ENCODE assay signal across 8 cellular contexts in genomic region chr1:50271968-50272578, GRCh38.
A peak's percentile ranks its signal among the peaks of the same experiment; 100 is the strongest.
DNase-seq lines count a peak whose midpoint lies in the region; ATAC-seq and TF ChIP-seq lines count a peak whose summit lies in the region.

No MANE protein-coding gene starts in this region.

- POLR2A ChIA-PET in CD8-positive, alpha-beta memory T cell (lab: Charles Lee): no interaction called here

- no peak overlapping the region for H3K27ac Mint-ChIP-seq in CD8-positive, alpha-beta memory T cell

- CTCF ChIA-PET in CD8-positive, alpha-beta memory T cell (lab: Charles Lee): no interaction called here

- peak; percentile 61 for ATAC-seq in GM21723 (IDR thresholded peaks at IDR 0.05; ENCODE audit: unreplicated experiment)

- H3K27ac ChIP-seq in CD8-positive, alpha-beta memory T cell (ENCODE audit: low read depth, low read length): no peak overlapping the region

- H3K27me3 Mint-ChIP-seq in CD8-positive, alpha-beta memory T cell: peaks cover 16 to 25% of the 10 kb centered on the region in 2 donors

- no peaks in the 10 kb centered on the region for H3K36me3 ChIP-seq in kidney epithelial cell (ENCODE audit: control insufficient read depth, insufficient read depth, low read length)
- no peaks in the 10 kb centered on the region for H3K36me3 ChIP-seq in CD8-positive, alpha-beta memory T cell (ENCODE audit: insufficient read depth, low read length)

- no peak overlapping the region for H3K4me3 ChIP-seq in kidney epithelial cell (ENCODE audit: low read depth, low read length)
- no peak overlapping the region for H3K4me3 ChIP-seq in CD8-positive, alpha-beta memory T cell (ENCODE audit: low read length)

- peak; percentile 74 for TF ChIP-seq CTCF in kidney epithelial cell (IDR thresholded peaks at IDR 0.05; ENCODE audit: insufficient read depth, low read length, poor library complexity, severe bottlenecking)

- no peaks in the 10 kb centered on the region for H3K9me3 ChIP-seq in CD8-positive, alpha-beta memory T cell (ENCODE audit: low read length)

- H3K4me3 Mint-ChIP-seq in CD8-positive, alpha-beta memory T cell: no peak overlapping the region

- no peaks in the 10 kb centered on the region for H3K4me1 ChIP-seq in CD8-positive, alpha-beta memory T cell (ENCODE audit: insufficient read depth, low read length)

- no peaks in the 10 kb centered on the region for H3K4me1 Mint-ChIP-seq in CD8-positive, alpha-beta memory T cell

- H3K9me3 Mint-ChIP-seq in CD8-positive, alpha-beta memory T cell: peaks cover 0 to 5% (median 0%) of the 10 kb centered on the region in 5 donors

- H3K27me3 ChIP-seq in kidney epithelial cell (ENCODE audit: control insufficient read depth, insufficient read depth, low read length): peaks cover 4% of the 10 kb centered on the region
- peaks cover 3% of the 10 kb centered on the region for H3K27me3 ChIP-seq in CD8-positive, alpha-beta memory T cell (ENCODE audit: insufficient read depth, low read length, poor library complexity, severe bottlenecking)

- DNase-seq in NCI-H2107 treated with DMSO at 0.1 percent for 48 hours (lab: John Stamatoyannopoulos, UW; ENCODE audit: unreplicated experiment): peak; percentile 63
- DNase-seq in NCI-H2107 (lab: John Stamatoyannopoulos, UW): no peak
- peak; percentile 72 for DNase-seq in NCI-H2029 (lab: John Stamatoyannopoulos, UW)
- DNase-seq in astrocyte of the hippocampus (ENCODE audit: low read depth, low spot score): peak; percentile 51
- DNase-seq in kidney epithelial cell (ENCODE audit: low read depth): no peak
- no peak for DNase-seq in CD8-positive, alpha-beta memory T cell
- DNase-seq in activated CD4-positive, CD25-positive, alpha-beta regulatory T cell treated with anti-CD3 and anti-CD28 coated beads, Interleukin-2, amount 50 U/mL, for 72 hours: no peak

- H3K36me3 Mint-ChIP-seq in CD8-positive, alpha-beta memory T cell: no peaks in the 10 kb centered on the region

Comparison
In these comparisons a context has a peak if more than half of its experiments do, and no peak if none do; other contexts are left out.
1. DNase-seq: peak in NCI-H2107 treated with DMSO at 0.1 percent for 48 hours (single experiment), NCI-H2029 (single experiment) and astrocyte of the hippocampus (single experiment); none in NCI-H2107 (single experiment), kidney epithelial cell (single experiment), CD8-positive, alpha-beta memory T cell (0 of 5) and activated CD4-positive, CD25-positive, alpha-beta regulatory T cell treated with anti-CD3 and anti-CD28 coated beads, Interleukin-2, amount 50 U/mL, for 72 hours (single experiment).